1 cellular context compared by ENCODE assay signal in the genomic region with DNA sequence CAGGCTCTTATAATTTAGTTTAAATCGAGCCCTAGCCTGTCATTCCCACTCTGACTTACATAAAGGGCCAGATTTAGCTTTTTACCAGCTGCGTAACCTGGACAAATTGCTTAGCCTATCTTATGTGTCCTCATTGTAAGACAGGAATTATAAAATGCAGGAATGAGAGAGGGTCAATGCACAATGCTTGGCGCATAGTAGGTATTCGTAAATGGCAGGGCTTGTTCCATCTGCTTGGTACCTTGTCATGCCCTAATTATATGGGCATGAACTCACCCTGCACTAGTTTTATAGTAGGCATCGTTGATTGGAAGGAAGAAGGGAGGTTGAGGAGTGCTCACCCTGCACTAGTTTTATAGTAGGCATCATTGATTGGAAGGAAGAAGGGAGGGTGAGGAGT.
TF ChIP-seq lines count a peak whose summit lies in the region.

No MANE protein-coding gene starts in this region.

TF ChIP-seq in K562, 482 proteins besides CTCF, POLR2A, EP300 and RAD21 (continued from another document):
- TF ChIP-seq, protein P1, sequence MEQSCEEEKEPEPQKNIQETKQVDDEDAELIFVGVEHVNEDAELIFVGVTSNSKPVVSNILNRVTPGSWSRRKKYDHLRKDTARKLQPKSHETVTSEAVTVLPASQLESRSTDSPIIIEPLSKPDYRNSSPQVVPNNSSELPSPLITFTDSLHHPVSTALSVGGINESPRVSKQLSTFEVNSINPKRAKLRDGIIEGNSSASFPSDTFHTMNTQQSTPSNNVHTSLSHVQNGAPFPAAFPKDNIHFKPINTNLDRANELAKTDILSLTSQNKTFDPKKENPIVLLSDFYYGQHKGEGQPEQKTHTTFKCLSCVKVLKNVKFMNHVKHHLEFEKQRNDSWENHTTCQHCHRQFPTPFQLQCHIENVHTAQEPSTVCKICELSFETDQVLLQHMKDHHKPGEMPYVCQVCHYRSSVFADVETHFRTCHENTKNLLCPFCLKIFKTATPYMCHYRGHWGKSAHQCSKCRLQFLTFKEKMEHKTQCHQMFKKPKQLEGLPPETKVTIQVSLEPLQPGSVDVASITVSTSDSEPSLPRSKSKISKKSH (CRISPR knock-in tag; IDR thresholded peaks at IDR 0.05), result no peak
